In the genomic region with DNA sequence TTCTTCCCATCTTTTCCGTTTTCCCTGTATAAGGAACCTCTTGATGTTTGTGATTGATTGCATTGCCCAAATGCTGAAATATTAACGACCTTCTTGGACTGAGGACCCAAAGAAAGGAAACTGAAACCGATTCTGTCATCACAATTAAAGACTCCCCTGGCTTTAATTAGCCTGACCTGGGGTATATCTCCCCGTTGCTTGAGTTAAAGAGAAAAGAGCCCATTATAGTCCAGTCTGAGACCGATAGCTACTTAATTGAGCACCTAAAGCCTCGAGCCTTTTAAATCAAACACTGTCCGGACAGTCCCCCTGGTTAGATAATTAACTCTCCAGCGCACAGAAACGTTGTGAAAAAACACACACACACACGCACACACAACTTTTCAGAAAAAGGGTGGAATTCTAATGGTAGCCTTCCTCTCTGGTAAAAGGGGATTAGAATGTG, we compare ENCODE assay signal across 9 cellular contexts. TPM values are rescaled to one million over a fixed set of nuclear protein-coding genes. Genes with fewer than 3 reads are reported as not detected.
DNase-seq lines count a peak whose midpoint lies in the region; ATAC-seq and TF ChIP-seq lines count a peak whose summit lies in the region.
"Had no signal": no experiment of that assay in that cellular context is flagged by ENCODE, and none has a peak within 500 bp of the region (broad histone marks: within the 10 kb centered on the region; RNA-seq: fewer than 3 reads in every experiment).

No MANE protein-coding gene starts in this region.

- TF ChIP-seq CTCF in KMS-11 (conservative IDR thresholded peaks at IDR 0.05; ENCODE audit: low read depth, low read length) (no peak), epithelial cell of proximal tubule (conservative IDR thresholded peaks at IDR 0.05; ENCODE audit: low read depth, low read length) (no peak), osteoblast (IDR thresholded peaks at IDR 0.05; ENCODE audit: extremely low read depth, low read depth, low read length) (no peak)

- no peak overlapping the region for H3K9ac ChIP-seq in BLaER1
- H3K9ac ChIP-seq in KMS-11, result peak overlapping the region; percentile 74; the same call in 1 of the 2 replicates

- H3K9me3 ChIP-seq in BLaER1 (no peaks in the 10 kb centered on the region), osteoblast (ENCODE audit: low read depth, low read length) (no peaks in the 10 kb centered on the region)
- no peaks in the 10 kb centered on the region for H3K9me3 ChIP-seq in effector memory CD4-positive, alpha-beta T cell (ENCODE audit: control insufficient read depth, low read length)

- H3K36me3 ChIP-seq in BLaER1 (peaks cover 44% of the 10 kb centered on the region), KMS-11 (ENCODE audit: insufficient read depth) (no peaks in the 10 kb centered on the region), osteoblast (ENCODE audit: insufficient read depth, low read length) (peaks cover 37% of the 10 kb centered on the region)
- peaks cover 22% of the 10 kb centered on the region for H3K36me3 ChIP-seq in effector memory CD4-positive, alpha-beta T cell (ENCODE audit: control insufficient read depth, insufficient read depth, low read length)

- no peaks in the 10 kb centered on the region for H3K27me3 ChIP-seq in BLaER1
- no peaks in the 10 kb centered on the region for H3K27me3 ChIP-seq in KMS-11 (ENCODE audit: insufficient read depth, low read depth)
- H3K27me3 ChIP-seq in osteoblast (ENCODE audit: insufficient read depth, low read length), result no peaks in the 10 kb centered on the region
- H3K27me3 ChIP-seq in effector memory CD4-positive, alpha-beta T cell (replicated peaks; ENCODE audit: control insufficient read depth, insufficient read depth, low read length, poor library complexity, severe bottlenecking), result no peaks in the 10 kb centered on the region

- no peak for DNase-seq in epithelial cell of proximal tubule (ENCODE audit: low read depth)
- DNase-seq in osteoblast (ENCODE audit: insufficient read length, low spot score, missing footprints), result peak; percentile 70
- DNase-seq in inferior parietal cortex (ENCODE audit: extremely low spot score), result no peak
- DNase-seq in effector memory CD4-positive, alpha-beta T cell, result no peak
- DNase-seq: Right ventricle myocardium superior had no signal

- H3K4me2 ChIP-seq in BLaER1 (peak overlapping the region; percentile 99), KMS-11 (peak overlapping the region; percentile 91), osteoblast (ENCODE audit: insufficient read depth, low read length) (peak overlapping the region; percentile 87)

- H3K4me1 ChIP-seq in BLaER1 (peaks cover 45% of the 10 kb centered on the region), KMS-11 (ENCODE audit: low read depth, poor library complexity, severe bottlenecking) (peaks cover 24% of the 10 kb centered on the region), osteoblast (ENCODE audit: insufficient read depth, low read length) (peaks cover 45% of the 10 kb centered on the region)
- peaks cover 24% of the 10 kb centered on the region for H3K4me1 ChIP-seq in effector memory CD4-positive, alpha-beta T cell (ENCODE audit: control insufficient read depth, insufficient read depth, low read length, poor library complexity, severe bottlenecking)

- no peak overlapping the region for H2AFZ ChIP-seq in KMS-11 (ENCODE audit: low read depth)
- peak overlapping the region; percentile 36 for H2AFZ ChIP-seq in osteoblast (ENCODE audit: low read length)

- no peak overlapping the region for H3K27ac ChIP-seq in BLaER1
- peak overlapping the region; percentile 70 for H3K27ac ChIP-seq in KMS-11
- peak overlapping the region; percentile 35 for H3K27ac ChIP-seq in osteoblast (ENCODE audit: low read depth, low read length)
- H3K27ac ChIP-seq in effector memory CD4-positive, alpha-beta T cell (ENCODE audit: insufficient read depth, low read length, poor library complexity, severe bottlenecking), result no peak overlapping the region

- H3K4me3 ChIP-seq in BLaER1, result no peak overlapping the region
- peak overlapping the region; percentile 32 for H3K4me3 ChIP-seq in KMS-11 (IDR thresholded peaks at IDR 0.05; ENCODE audit: insufficient read depth, low read depth, low read length)
- peak overlapping the region; percentile 70 for H3K4me3 ChIP-seq in epithelial cell of proximal tubule (ENCODE audit: low read depth, low read length)
- peak overlapping the region; percentile 89 for H3K4me3 ChIP-seq in osteoblast (ENCODE audit: insufficient read depth, low read length)
- no peak overlapping the region for H3K4me3 ChIP-seq in effector memory CD4-positive, alpha-beta T cell (ENCODE audit: insufficient read depth, low read depth, low read length, poor library complexity, severe bottlenecking)

- ATAC-seq in GM21619 (IDR thresholded peaks at IDR 0.05; ENCODE audit: unreplicated experiment) (no peak), HG02588 (IDR thresholded peaks at IDR 0.05; ENCODE audit: unreplicated experiment) (no peak)

- H4K20me1 ChIP-seq in BLaER1 (peaks cover 40% of the 10 kb centered on the region), KMS-11 (ENCODE audit: insufficient read depth) (no peaks in the 10 kb centered on the region), osteoblast (ENCODE audit: insufficient read depth, low read length) (peaks cover 4% of the 10 kb centered on the region)

- H3K79me2 ChIP-seq in KMS-11 (ENCODE audit: insufficient read depth, low read depth) (peaks cover 63% of the 10 kb centered on the region), osteoblast (ENCODE audit: insufficient read depth, low read length) (peaks cover 93% of the 10 kb centered on the region)

RNA-seq across cellular contexts. Expression of gene LMO4, which starts 8.0 kb away (rescaled TPM):
- total RNA-seq in epithelial cell of proximal tubule, result 23.4 and 48.9 TPM in 2 replicates
- total RNA-seq in osteoblast, result 61.9 and 62.8 TPM in 2 replicates

Comparison
In these comparisons a context has a peak if more than half of its experiments do, and no peak if none do; other contexts are left out.
1. H3K27ac ChIP-seq: peak in KMS-11 (single experiment) and osteoblast (single experiment); none in BLaER1 (single experiment) and effector memory CD4-positive, alpha-beta T cell (single experiment).
2. H3K4me3 ChIP-seq: peak in KMS-11 (single experiment), epithelial cell of proximal tubule (single experiment) and osteoblast (single experiment); none in BLaER1 (single experiment) and effector memory CD4-positive, alpha-beta T cell (single experiment).
3. Peak in every context shown above with its lines, with median percentiles within 50 percentile points of each other: H3K4me2 ChIP-seq.